11 cellular contexts compared by ENCODE assay signal in the genomic region with DNA sequence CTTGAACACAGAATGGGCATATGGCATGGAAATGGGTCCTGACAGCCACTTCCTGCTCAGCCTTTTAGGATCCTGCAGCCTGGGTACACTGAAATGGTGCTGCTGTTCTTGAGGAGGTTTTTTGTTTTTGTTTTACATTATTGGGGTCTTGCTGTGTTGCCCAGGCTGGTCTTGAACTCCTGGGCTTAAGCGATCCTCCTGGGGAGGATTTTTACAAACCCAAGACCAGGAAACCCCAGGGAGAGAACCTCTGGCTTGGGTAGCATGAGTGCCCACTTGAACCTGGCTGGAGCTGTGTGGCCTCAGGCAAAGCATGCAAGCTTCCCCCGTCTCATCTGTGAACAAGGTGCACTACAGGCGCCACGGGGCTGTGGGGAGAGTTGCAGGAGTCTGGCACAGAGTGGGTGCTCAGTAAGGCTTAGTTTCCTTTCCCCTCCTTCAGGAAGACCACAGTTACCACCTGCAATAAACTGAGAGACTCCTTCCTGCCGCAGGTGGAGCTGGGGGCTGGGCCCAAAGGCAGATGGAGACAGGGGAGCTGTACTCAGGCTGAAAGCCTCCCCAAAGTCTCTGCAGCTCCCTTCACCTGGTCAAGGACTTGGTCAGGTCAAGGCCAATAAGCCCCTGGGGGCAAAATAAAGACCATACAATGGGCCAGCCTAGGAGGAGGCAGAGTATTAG. TPM values are rescaled to one million over a fixed set of nuclear protein-coding genes. Genes with fewer than 3 reads are reported as not detected.
DNase-seq lines count a peak whose midpoint lies in the region; ATAC-seq and TF ChIP-seq lines count a peak whose summit lies in the region.
"Had no signal": no experiment of that assay in that cellular context is flagged by ENCODE, and none has a peak within 500 bp of the region (broad histone marks: within the 10 kb centered on the region; RNA-seq: fewer than 3 reads in every experiment).

No MANE protein-coding gene starts in this region.

- peak; percentile 51 to 82 (median 75) for DNase-seq in CD8-positive, alpha-beta memory T cell
- DNase-seq in activated CD4-positive, alpha-beta T cell treated with anti-CD3 and anti-CD28 coated beads, Interleukin-2, amount 50 U/mL, for 48 hours: peak; percentile 65 to 72
- peak; percentile 64 for DNase-seq in activated naive CD8-positive, alpha-beta T cell treated with anti-CD3 and anti-CD28 coated beads, Interleukin-2, amount 50 U/mL, for 24 hours
- DNase-seq in stimulated activated CD4-positive, alpha-beta T cell treated with anti-CD3 and anti-CD28 coated beads, Interleukin-4, amount 100 ng/mL, for 1 hour: peak; percentile 60
- DNase-seq in omental fat pad (ENCODE audit: low spot score) (no peak), lower leg skin (ENCODE audit: low spot score in 2 of 2) (no peak), hepatic stellate cell (ENCODE audit: low spot score) (no peak)
- DNase-seq: foreskin fibroblast, testis had no signal

- intact Hi-C loops in lower leg skin (cut with DNase I; ENCODE audit: low total_unique reads): no loop called here

- no peaks in the 10 kb centered on the region for H3K27me3 Mint-ChIP-seq in CD8-positive, alpha-beta memory T cell
- H3K27me3 Mint-ChIP-seq in activated naive CD8-positive, alpha-beta T cell treated with anti-CD3 and anti-CD28 coated beads, Interleukin-2, amount 50 U/mL, for 24 hours: no peaks in the 10 kb centered on the region

- peak overlapping the region; percentile 91 to 99 (median 98) for H3K27ac Mint-ChIP-seq in CD8-positive, alpha-beta memory T cell
- peak overlapping the region; percentile 99 for H3K27ac Mint-ChIP-seq in activated naive CD8-positive, alpha-beta T cell treated with anti-CD3 and anti-CD28 coated beads, Interleukin-2, amount 50 U/mL, for 24 hours

- peaks cover 50 to 63% (median 61%) of the 10 kb centered on the region in 3 donors for H3K4me1 Mint-ChIP-seq in CD8-positive, alpha-beta memory T cell
- peaks cover 43% of the 10 kb centered on the region for H3K4me1 Mint-ChIP-seq in activated naive CD8-positive, alpha-beta T cell treated with anti-CD3 and anti-CD28 coated beads, Interleukin-2, amount 50 U/mL, for 24 hours

- CTCF ChIA-PET in CD8-positive, alpha-beta memory T cell (lab: Charles Lee): interaction anchor here (0.8 to 3.5 kb wide), 4 partner anchors 15 to 93 kb away, joined by 3 to 30 read pairs (median 8); no protein-coding TSS in a partner anchor

- POLR2A ChIA-PET in CD8-positive, alpha-beta memory T cell (lab: Charles Lee): interaction anchor here (0.6 to 2.8 kb wide), 9 partner anchors 14 to 269 kb away, joined by 3 to 16 read pairs (median 4); partner anchors contain the start of genes NDRG3, RAB5IF and TGIF2

- peaks cover 13% of the 10 kb centered on the region for H3K36me3 ChIP-seq in CD8-positive, alpha-beta memory T cell (ENCODE audit: insufficient read depth, low read length)

- TF ChIP-seq CTCF in omental fat pad (IDR thresholded peaks at IDR 0.05) (no peak), lower leg skin (IDR thresholded peaks at IDR 0.05) (no peak)

- H3K9me3 ChIP-seq in CD8-positive, alpha-beta memory T cell (ENCODE audit: low read length): no peaks in the 10 kb centered on the region
- H3K9me3 ChIP-seq: testis had no signal

- H3K4me3 ChIP-seq in CD8-positive, alpha-beta memory T cell (ENCODE audit: low read length): peak overlapping the region; percentile 91
- no peak overlapping the region for H3K4me3 ChIP-seq in lower leg skin (ENCODE audit: low read depth, poor library complexity, severe bottlenecking)
- H3K4me3 ChIP-seq: testis had no signal

- H3K4me3 Mint-ChIP-seq in CD8-positive, alpha-beta memory T cell: peak overlapping the region; percentile 94 to 99 (median 97)
- peak overlapping the region; percentile 93 for H3K4me3 Mint-ChIP-seq in activated naive CD8-positive, alpha-beta T cell treated with anti-CD3 and anti-CD28 coated beads, Interleukin-2, amount 50 U/mL, for 24 hours

- 65 to 73% methylated on average over 5 of the region's 5 CpGs for WGBS in lower leg skin, 2 donors

- no peaks in the 10 kb centered on the region for H3K9me3 Mint-ChIP-seq in CD8-positive, alpha-beta memory T cell
- H3K9me3 Mint-ChIP-seq in activated naive CD8-positive, alpha-beta T cell treated with anti-CD3 and anti-CD28 coated beads, Interleukin-2, amount 50 U/mL, for 24 hours: no peaks in the 10 kb centered on the region

- peak overlapping the region; percentile 71 for H3K27ac ChIP-seq in CD8-positive, alpha-beta memory T cell (ENCODE audit: low read depth, low read length)
- H3K27ac ChIP-seq: testis had no signal

- no peak for TF ChIP-seq POLR2A in lower leg skin (IDR thresholded peaks at IDR 0.05)

- peak; percentile 82 for ATAC-seq in activated naive CD8-positive, alpha-beta T cell treated with anti-CD3 and anti-CD28 coated beads, Interleukin-2, amount 50 U/mL, for 24 hours
- ATAC-seq in omental fat pad (ENCODE audit: low FRiP score) (no peak), HG02884 (IDR thresholded peaks at IDR 0.05; ENCODE audit: unreplicated experiment) (no peak)

- peaks cover 0 to 60% (median 3%) of the 10 kb centered on the region in 3 donors for H3K36me3 Mint-ChIP-seq in CD8-positive, alpha-beta memory T cell
- peaks cover 26% of the 10 kb centered on the region for H3K36me3 Mint-ChIP-seq in activated naive CD8-positive, alpha-beta T cell treated with anti-CD3 and anti-CD28 coated beads, Interleukin-2, amount 50 U/mL, for 24 hours (ENCODE audit: low read depth)

- no peaks in the 10 kb centered on the region for H3K27me3 ChIP-seq in CD8-positive, alpha-beta memory T cell (ENCODE audit: insufficient read depth, low read length, poor library complexity, severe bottlenecking)
- H3K27me3 ChIP-seq: testis had no signal

- H3K4me1 ChIP-seq in CD8-positive, alpha-beta memory T cell (ENCODE audit: insufficient read depth, low read length): peaks cover 45% of the 10 kb centered on the region
- H3K4me1 ChIP-seq: testis had no signal

RNA-seq across cellular contexts. Expression of gene SLA2, which starts 1.8 kb away (rescaled TPM):
- total RNA-seq in CD8-positive, alpha-beta memory T cell: 10 to 100 TPM; 47.8 to 51.2 TPM
- polyA plus RNA-seq in CD8-positive, alpha-beta memory T cell: 15.0 TPM
- 1 to 10 TPM; 1.1 to 3.2 (median 1.6) TPM for total RNA-seq in omental fat pad
- total RNA-seq in lower leg skin: under 1 TPM in 3 of 4 donors, not detected in 1; 0.23 to 0.52 (median 0.52) TPM
- total RNA-seq: RPMI7951 had no signal

RNA-seq across cellular contexts. Expression of gene RAB5IF, which starts 38.6 kb away (rescaled TPM):
- total RNA-seq in CD8-positive, alpha-beta memory T cell: 100 to 1,000 TPM; 159 to 173 TPM
- polyA plus RNA-seq in CD8-positive, alpha-beta memory T cell: 180 TPM
- total RNA-seq in omental fat pad: 100 to 1,000 TPM in 2 of 4 donors, 10 to 100 TPM in 2; 66.8 to 117 (median 89.1) TPM
- 10 to 100 TPM; 57.3 to 75.5 (median 61.3) TPM for total RNA-seq in lower leg skin

Comparison
In these comparisons a context has a peak if more than half of its experiments do, and no peak if none do; other contexts are left out.
1. DNase-seq: peak in CD8-positive, alpha-beta memory T cell (5 of 5), activated CD4-positive, alpha-beta T cell treated with anti-CD3 and anti-CD28 coated beads, Interleukin-2, amount 50 U/mL, for 48 hours (2 of 2), activated naive CD8-positive, alpha-beta T cell treated with anti-CD3 and anti-CD28 coated beads, Interleukin-2, amount 50 U/mL, for 24 hours (single experiment) and stimulated activated CD4-positive, alpha-beta T cell treated with anti-CD3 and anti-CD28 coated beads, Interleukin-4, amount 100 ng/mL, for 1 hour (single experiment); none in omental fat pad (single experiment), lower leg skin (0 of 2) and hepatic stellate cell (single experiment).
2. RNA of gene SLA2, which starts 1.8 kb away (total RNA-seq): 47.8 to 51.2 TPM in CD8-positive, alpha-beta memory T cell; 1.1 to 3.2 TPM in omental fat pad and 0.23 to 0.52 TPM in lower leg skin; every median in the first group is over 10 times any median in the second.